1 cellular context compared by ENCODE assay signal in the genomic region with DNA sequence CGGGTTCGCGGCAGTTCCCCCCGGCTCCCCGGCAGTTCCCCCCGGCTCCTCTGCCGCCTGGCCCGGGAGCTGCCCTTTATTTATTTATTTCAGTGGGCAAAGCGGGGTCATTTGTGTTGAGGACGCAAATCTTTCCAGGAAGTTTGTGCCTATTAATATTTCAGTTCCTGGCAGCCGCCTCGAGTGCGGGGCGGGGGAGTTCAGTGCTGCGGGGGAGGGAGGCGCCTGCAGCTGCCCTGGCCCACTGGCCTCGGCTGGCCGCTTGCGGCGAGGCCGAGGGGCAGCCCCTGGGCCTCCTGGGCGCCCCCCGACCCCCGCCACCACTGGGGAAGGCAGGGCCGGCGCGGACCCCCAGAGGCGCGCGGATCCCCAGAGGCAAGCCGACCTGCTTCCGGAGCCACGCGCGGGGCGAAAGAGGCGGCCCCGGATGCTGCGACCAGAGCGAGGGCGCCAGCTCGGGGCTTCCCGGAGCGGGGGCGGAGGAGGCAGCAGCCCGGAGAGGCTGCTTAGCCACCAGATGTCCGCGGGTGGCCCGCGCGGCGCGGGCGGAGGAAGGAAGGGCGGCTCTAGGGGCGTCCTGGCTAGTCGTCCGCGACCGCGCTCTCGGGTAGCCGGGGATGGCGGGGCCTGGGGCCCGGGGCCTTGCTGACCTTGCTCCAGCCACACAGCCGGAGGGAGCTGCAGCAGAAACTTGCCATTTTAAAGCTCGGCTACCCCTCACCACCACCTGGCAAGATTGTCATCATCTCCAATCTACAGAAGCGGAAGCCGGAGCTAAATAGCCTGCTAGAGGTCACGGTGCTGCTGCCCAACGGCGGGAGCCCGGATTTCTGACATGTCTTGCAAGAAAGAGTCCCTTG.
TF ChIP-seq lines count a peak whose summit lies in the region.

No MANE protein-coding gene starts in this region.

TF ChIP-seq in K562, 482 proteins besides CTCF, POLR2A, EP300 and RAD21 (continued from another document and continues in another):
- TF ChIP-seq ZNF134 (CRISPR knock-in tag; conservative IDR thresholded peaks at IDR 0.05): no peak
- TF ChIP-seq ZNF408 (CRISPR knock-in tag; IDR thresholded peaks at IDR 0.05; ENCODE audit: low read depth): no peak
- no peak for TF ChIP-seq PYGO2 (tag; IDR thresholded peaks at IDR 0.05)
- no peak for TF ChIP-seq CEBPB (tag; IDR thresholded peaks at IDR 0.05)
- no peak for TF ChIP-seq ZFP1 (CRISPR knock-in tag; IDR thresholded peaks at IDR 0.05)
- TF ChIP-seq ZFP30 (CRISPR knock-in tag; IDR thresholded peaks at IDR 0.05; ENCODE audit: borderline replicate concordance): no peak
- no peak for TF ChIP-seq NCOA4 (IDR thresholded peaks at IDR 0.05; ENCODE audit: partially characterized antibody)
- TF ChIP-seq TARDBP (IDR thresholded peaks at IDR 0.05): no peak
- no peak for TF ChIP-seq GATA2 (CRISPR knock-in tag; IDR thresholded peaks at IDR 0.05)
- TF ChIP-seq HDAC3 (IDR thresholded peaks at IDR 0.05; ENCODE audit: borderline replicate concordance, partially characterized antibody): no peak
- TF ChIP-seq NR1H2 (CRISPR knock-in tag; IDR thresholded peaks at IDR 0.05): no peak
- TF ChIP-seq ZNF830 (CRISPR knock-in tag; IDR thresholded peaks at IDR 0.05): no peak
- TF ChIP-seq HNRNPK (IDR thresholded peaks at IDR 0.05; ENCODE audit: low read depth, low read length, poor library complexity, severe bottlenecking): no peak
- TF ChIP-seq CBFA2T3 (IDR thresholded peaks at IDR 0.05): no peak
- no peak for TF ChIP-seq PTBP1 (IDR thresholded peaks at IDR 0.05; ENCODE audit: low read depth, low read length)
- no peak for TF ChIP-seq ZNF324 (CRISPR knock-in tag; IDR thresholded peaks at IDR 0.05)
- no peak for TF ChIP-seq ZNF165 (CRISPR knock-in tag; IDR thresholded peaks at IDR 0.05; ENCODE audit: borderline replicate concordance)
- TF ChIP-seq HMGN3 (IDR thresholded peaks at IDR 0.05; ENCODE audit: borderline replicate concordance, extremely low read depth, insufficient read length, low read depth, low read length): peak; percentile 47
- TF ChIP-seq, protein P1, sequence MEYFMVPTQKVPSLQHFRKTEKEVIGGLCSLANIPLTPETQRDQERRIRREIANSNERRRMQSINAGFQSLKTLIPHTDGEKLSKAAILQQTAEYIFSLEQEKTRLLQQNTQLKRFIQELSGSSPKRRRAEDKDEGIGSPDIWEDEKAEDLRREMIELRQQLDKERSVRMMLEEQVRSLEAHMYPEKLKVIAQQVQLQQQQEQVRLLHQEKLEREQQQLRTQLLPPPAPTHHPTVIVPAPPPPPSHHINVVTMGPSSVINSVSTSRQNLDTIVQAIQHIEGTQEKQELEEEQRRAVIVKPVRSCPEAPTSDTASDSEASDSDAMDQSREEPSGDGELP (CRISPR knock-in tag; IDR thresholded peaks at IDR 0.05; ENCODE audit: borderline replicate concordance): peak; percentile 66; the same call in 1 of the 2 replicates
- TF ChIP-seq, protein P2, sequence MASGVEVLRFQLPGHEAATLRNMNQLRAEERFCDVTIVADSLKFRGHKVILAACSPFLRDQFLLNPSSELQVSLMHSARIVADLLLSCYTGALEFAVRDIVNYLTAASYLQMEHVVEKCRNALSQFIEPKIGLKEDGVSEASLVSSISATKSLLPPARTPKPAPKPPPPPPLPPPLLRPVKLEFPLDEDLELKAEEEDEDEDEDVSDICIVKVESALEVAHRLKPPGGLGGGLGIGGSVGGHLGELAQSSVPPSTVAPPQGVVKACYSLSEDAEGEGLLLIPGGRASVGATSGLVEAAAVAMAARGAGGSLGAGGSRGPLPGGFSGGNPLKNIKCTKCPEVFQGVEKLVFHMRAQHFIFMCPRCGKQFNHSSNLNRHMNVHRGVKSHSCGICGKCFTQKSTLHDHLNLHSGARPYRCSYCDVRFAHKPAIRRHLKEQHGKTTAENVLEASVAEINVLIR (CRISPR knock-in tag; IDR thresholded peaks at IDR 0.05): no peak
- TF ChIP-seq ETV5 (CRISPR knock-in tag; IDR thresholded peaks at IDR 0.05; ENCODE audit: low read depth): peak; percentile 44
- TF ChIP-seq ZNF699 (CRISPR knock-in tag; IDR thresholded peaks at IDR 0.05; ENCODE audit: insufficient replicate concordance): no peak
- TF ChIP-seq, protein P3, sequence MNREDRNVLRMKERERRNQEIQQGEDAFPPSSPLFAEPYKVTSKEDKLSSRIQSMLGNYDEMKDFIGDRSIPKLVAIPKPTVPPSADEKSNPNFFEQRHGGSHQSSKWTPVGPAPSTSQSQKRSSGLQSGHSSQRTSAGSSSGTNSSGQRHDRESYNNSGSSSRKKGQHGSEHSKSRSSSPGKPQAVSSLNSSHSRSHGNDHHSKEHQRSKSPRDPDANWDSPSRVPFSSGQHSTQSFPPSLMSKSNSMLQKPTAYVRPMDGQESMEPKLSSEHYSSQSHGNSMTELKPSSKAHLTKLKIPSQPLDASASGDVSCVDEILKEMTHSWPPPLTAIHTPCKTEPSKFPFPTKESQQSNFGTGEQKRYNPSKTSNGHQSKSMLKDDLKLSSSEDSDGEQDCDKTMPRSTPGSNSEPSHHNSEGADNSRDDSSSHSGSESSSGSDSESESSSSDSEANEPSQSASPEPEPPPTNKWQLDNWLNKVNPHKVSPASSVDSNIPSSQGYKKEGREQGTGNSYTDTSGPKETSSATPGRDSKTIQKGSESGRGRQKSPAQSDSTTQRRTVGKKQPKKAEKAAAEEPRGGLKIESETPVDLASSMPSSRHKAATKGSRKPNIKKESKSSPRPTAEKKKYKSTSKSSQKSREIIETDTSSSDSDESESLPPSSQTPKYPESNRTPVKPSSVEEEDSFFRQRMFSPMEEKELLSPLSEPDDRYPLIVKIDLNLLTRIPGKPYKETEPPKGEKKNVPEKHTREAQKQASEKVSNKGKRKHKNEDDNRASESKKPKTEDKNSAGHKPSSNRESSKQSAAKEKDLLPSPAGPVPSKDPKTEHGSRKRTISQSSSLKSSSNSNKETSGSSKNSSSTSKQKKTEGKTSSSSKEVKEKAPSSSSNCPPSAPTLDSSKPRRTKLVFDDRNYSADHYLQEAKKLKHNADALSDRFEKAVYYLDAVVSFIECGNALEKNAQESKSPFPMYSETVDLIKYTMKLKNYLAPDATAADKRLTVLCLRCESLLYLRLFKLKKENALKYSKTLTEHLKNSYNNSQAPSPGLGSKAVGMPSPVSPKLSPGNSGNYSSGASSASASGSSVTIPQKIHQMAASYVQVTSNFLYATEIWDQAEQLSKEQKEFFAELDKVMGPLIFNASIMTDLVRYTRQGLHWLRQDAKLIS (CRISPR knock-in tag; IDR thresholded peaks at IDR 0.05): peak; percentile 9; the same call in 1 of the 2 replicates
- no peak for TF ChIP-seq SMARCA5 (IDR thresholded peaks at IDR 0.05)
- TF ChIP-seq, protein P4, sequence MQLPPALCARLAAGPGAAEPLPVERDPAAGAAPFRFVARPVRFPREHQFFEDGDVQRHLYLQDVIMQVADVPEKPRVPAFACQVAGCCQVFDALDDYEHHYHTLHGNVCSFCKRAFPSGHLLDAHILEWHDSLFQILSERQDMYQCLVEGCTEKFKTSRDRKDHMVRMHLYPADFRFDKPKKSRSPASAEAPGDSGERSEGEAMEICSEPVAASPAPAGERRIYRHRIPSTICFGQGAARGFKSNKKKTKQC (CRISPR knock-in tag; IDR thresholded peaks at IDR 0.05): 0 out of 2 replicates have a peak, but pooled peaks have one; percentile 47
- no peak for TF ChIP-seq TEAD2 (tag; IDR thresholded peaks at IDR 0.05)
- TF ChIP-seq MCM2 (IDR thresholded peaks at IDR 0.05; ENCODE audit: low read depth): no peak
- TF ChIP-seq ZNF253 (CRISPR knock-in tag; conservative IDR thresholded peaks at IDR 0.05): no peak
- no peak for TF ChIP-seq CBX2 (IDR thresholded peaks at IDR 0.05; ENCODE audit: insufficient read depth, low read length, poor library complexity, severe bottlenecking)
- TF ChIP-seq, protein P5, sequence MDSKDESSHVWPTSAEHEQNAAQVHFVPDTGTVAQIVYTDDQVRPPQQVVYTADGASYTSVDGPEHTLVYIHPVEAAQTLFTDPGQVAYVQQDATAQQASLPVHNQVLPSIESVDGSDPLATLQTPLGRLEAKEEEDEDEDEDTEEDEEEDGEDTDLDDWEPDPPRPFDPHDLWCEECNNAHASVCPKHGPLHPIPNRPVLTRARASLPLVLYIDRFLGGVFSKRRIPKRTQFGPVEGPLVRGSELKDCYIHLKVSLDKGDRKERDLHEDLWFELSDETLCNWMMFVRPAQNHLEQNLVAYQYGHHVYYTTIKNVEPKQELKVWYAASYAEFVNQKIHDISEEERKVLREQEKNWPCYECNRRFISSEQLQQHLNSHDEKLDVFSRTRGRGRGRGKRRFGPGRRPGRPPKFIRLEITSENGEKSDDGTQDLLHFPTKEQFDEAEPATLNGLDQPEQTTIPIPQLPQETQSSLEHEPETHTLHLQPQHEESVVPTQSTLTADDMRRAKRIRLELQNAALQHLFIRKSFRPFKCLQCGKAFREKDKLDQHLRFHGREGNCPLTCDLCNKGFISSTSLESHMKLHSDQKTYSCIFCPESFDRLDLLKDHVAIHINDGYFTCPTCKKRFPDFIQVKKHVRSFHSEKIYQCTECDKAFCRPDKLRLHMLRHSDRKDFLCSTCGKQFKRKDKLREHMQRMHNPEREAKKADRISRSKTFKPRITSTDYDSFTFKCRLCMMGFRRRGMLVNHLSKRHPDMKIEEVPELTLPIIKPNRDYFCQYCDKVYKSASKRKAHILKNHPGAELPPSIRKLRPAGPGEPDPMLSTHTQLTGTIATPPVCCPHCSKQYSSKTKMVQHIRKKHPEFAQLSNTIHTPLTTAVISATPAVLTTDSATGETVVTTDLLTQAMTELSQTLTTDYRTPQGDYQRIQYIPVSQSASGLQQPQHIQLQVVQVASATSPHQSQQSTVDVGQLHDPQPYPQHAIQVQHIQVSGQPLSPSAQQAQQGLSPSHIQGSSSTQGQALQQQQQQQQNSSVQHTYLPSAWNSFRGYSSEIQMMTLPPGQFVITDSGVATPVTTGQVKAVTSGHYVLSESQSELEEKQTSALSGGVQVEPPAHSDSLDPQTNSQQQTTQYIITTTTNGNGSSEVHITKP (IDR thresholded peaks at IDR 0.05; ENCODE audit: partially characterized antibody): peak; percentile 27
- TF ChIP-seq ZNF696 (CRISPR knock-in tag; conservative IDR thresholded peaks at IDR 0.05): no peak
- TF ChIP-seq, protein P6, sequence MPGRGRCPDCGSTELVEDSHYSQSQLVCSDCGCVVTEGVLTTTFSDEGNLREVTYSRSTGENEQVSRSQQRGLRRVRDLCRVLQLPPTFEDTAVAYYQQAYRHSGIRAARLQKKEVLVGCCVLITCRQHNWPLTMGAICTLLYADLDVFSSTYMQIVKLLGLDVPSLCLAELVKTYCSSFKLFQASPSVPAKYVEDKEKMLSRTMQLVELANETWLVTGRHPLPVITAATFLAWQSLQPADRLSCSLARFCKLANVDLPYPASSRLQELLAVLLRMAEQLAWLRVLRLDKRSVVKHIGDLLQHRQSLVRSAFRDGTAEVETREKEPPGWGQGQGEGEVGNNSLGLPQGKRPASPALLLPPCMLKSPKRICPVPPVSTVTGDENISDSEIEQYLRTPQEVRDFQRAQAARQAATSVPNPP (IDR thresholded peaks at IDR 0.05; ENCODE audit: borderline replicate concordance, insufficient read depth, insufficient read length): no peak
- TF ChIP-seq PHF8 (IDR thresholded peaks at IDR 0.05; ENCODE audit: borderline replicate concordance, low read length): peak; percentile 76; the same call in 1 of the 2 replicates
- no peak for TF ChIP-seq HDAC1 (IDR thresholded peaks at IDR 0.05)
- TF ChIP-seq TEAD1 (CRISPR knock-in tag; IDR thresholded peaks at IDR 0.05): peak in 1 of 2 experiments; percentile 21; a peak in 2 of 4 replicates
- TF ChIP-seq POU5F1 (IDR thresholded peaks at IDR 0.05; ENCODE audit: borderline replicate concordance, low read depth, low read length, partially characterized antibody): no peak
- TF ChIP-seq CAMTA2 (CRISPR knock-in tag; conservative IDR thresholded peaks at IDR 0.05): 0 out of 2 replicates have a peak, but pooled peaks have one; percentile 55
- TF ChIP-seq, protein P7, sequence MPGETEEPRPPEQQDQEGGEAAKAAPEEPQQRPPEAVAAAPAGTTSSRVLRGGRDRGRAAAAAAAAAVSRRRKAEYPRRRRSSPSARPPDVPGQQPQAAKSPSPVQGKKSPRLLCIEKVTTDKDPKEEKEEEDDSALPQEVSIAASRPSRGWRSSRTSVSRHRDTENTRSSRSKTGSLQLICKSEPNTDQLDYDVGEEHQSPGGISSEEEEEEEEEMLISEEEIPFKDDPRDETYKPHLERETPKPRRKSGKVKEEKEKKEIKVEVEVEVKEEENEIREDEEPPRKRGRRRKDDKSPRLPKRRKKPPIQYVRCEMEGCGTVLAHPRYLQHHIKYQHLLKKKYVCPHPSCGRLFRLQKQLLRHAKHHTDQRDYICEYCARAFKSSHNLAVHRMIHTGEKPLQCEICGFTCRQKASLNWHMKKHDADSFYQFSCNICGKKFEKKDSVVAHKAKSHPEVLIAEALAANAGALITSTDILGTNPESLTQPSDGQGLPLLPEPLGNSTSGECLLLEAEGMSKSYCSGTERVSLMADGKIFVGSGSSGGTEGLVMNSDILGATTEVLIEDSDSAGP (CRISPR knock-in tag; IDR thresholded peaks at IDR 0.05): no peak
- TF ChIP-seq, protein P8, sequence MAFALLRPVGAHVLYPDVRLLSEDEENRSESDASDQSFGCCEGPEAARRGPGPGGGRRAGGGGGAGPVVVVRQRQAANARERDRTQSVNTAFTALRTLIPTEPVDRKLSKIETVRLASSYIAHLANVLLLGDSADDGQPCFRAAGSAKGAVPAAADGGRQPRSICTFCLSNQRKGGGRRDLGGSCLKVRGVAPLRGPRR (CRISPR knock-in tag; IDR thresholded peaks at IDR 0.05): no peak
- no peak for TF ChIP-seq ZNF133 (CRISPR knock-in tag; IDR thresholded peaks at IDR 0.05)
- no peak for TF ChIP-seq ARHGAP35 (IDR thresholded peaks at IDR 0.05; ENCODE audit: partially characterized antibody)
- TF ChIP-seq YBX1 (IDR thresholded peaks at IDR 0.05): no peak
- TF ChIP-seq KLF13 (tag; IDR thresholded peaks at IDR 0.05; ENCODE audit: borderline replicate concordance, low read depth): no peak
